8 cellular contexts compared by ENCODE assay signal in the genomic region with DNA sequence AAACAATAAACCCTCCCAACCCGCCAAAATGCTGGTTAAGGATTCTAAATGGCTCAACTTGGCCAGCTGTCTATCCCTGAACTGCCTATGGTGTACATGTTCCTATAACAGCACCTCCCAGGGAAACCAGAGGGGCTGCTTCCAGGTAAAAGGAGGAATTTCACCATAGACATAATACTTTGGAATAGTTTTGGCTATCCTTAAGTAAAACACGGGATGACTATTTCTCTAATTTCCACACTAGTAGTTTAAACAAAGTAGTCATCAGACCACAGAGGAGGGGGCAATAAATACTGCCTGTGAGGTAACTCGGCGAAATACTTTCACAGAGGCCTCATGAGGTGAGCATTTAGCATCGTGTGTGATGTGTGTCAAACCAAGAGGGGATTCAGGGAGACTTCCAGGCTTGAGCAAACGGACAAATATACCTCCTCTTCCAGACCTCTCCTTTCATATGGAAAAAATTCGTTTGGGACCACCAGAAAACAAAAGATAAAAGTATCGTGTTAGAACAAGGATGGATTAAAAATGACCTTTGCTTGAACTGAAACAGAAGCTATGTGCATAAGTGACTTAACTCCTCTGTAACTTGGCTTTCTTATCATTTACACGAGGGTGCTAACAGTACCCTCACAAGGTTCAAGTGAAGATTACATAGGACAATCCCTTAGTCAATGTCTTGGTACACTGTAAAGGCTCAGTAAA. TPM values are rescaled to one million over a fixed set of nuclear protein-coding genes. Genes with fewer than 3 reads are reported as not detected.
A peak's percentile ranks its signal among the peaks of the same experiment; 100 is the strongest.
DNase-seq lines count a peak whose midpoint lies in the region; ATAC-seq and TF ChIP-seq lines count a peak whose summit lies in the region.
"Had no signal": no experiment of that assay in that cellular context is flagged by ENCODE, and none has a peak within 500 bp of the region (broad histone marks: within the 10 kb centered on the region; RNA-seq: fewer than 3 reads in every experiment).

No MANE protein-coding gene starts in this region.

- no peak for TF ChIP-seq POLR2A in gastroesophageal sphincter (IDR thresholded peaks at IDR 0.05)
- TF ChIP-seq POLR2A in spleen (IDR thresholded peaks at IDR 0.05) = no peak

- no peak for TF ChIP-seq CTCF in HEK293 (tag by site-specific recombination; IDR thresholded peaks at IDR 0.05)
- no peak for TF ChIP-seq CTCF in WI38 (IDR thresholded peaks at IDR 0.05; ENCODE audit: low read depth, low read length)
- TF ChIP-seq CTCF in gastroesophageal sphincter (IDR thresholded peaks at IDR 0.05) = no peak
- no peak for TF ChIP-seq CTCF in spleen (IDR thresholded peaks at IDR 0.05 in 8 of 11, conservative IDR thresholded peaks at IDR 0.05 in 3 of 11)

- POLR2A ChIA-PET in HEK293 (lab: Yijun Ruan, JAX) = interaction anchor here (0.7 kb wide), 1 partner anchor 21 kb away, joined by 3 read pairs; no protein-coding TSS in a partner anchor

- intact Hi-C loops in spleen (cut with DNase I; ENCODE audit: low total_unique reads) (no loop called here), head of caudate nucleus (cut with DNase I) (loop anchor here (5.0 to 10.0 kb wide), 2 partner anchors 65 to 203 kb away; no protein-coding TSS in a partner anchor)

- DNase-seq in spleen (no peak), head of caudate nucleus (no peak), caudate nucleus (lab: John Stamatoyannopoulos, UW) (no peak)
- DNase-seq: activated gamma-delta T cell had no signal

- H3K36me3 ChIP-seq in HEK293 (ENCODE audit: control insufficient read depth in 2 of 2, insufficient read depth in 1 of 2, low read length in 2 of 2) (no peaks in the 10 kb centered on the region), gastroesophageal sphincter (no peaks in the 10 kb centered on the region), spleen (peaks cover 0 to 8% (median 0%) of the 10 kb centered on the region in 6 donors)

- TF ChIP-seq EP300 in gastroesophageal sphincter (IDR thresholded peaks at IDR 0.05) = no peak

- CTCF ChIA-PET in HEK293 (lab: Yijun Ruan, JAX) = interaction anchor here (0.6 to 1.5 kb wide), 3 partner anchors 35 to 465 kb away, joined by 3 to 4 read pairs (median 3); no protein-coding TSS in a partner anchor

- no peaks in the 10 kb centered on the region for H3K9me3 ChIP-seq in HEK293 (ENCODE audit: control insufficient read depth, insufficient read depth, low read depth, low read length)
- H3K9me3 ChIP-seq in gastroesophageal sphincter = no peaks in the 10 kb centered on the region
- H3K9me3 ChIP-seq in spleen = no peaks in the 10 kb centered on the region

- 52 to 54% methylated on average over 6 to 8 of the region's 9 CpGs for WGBS in gastroesophageal sphincter (ENCODE audit: low coverage in 1 of 2), 2 donors
- 68 to 78% (median 76%) methylated on average over 9 of the region's 9 CpGs for WGBS in spleen, 5 donors

- H3K27me3 ChIP-seq in gastroesophageal sphincter = peaks cover 5% of the 10 kb centered on the region
- no peaks in the 10 kb centered on the region for H3K27me3 ChIP-seq in spleen (replicated peaks in 1 of 7)

- H3K27ac ChIP-seq in HEK293 (ENCODE audit: extremely low read depth, low read depth, low read length) (no peak overlapping the region), gastroesophageal sphincter (peak overlapping the region; percentile 77 to 98 (median 98)), spleen (peak overlapping the region in 7 of 8 donors; percentile 96 to 100 (median 98)), caudate nucleus (ENCODE audit: low read depth, low read length) (no peak overlapping the region)

- H3K4me3 ChIP-seq in HEK293 (ENCODE audit: low read depth, low read length) (peak overlapping the region; percentile 86), WI38 (ENCODE audit: low read depth, low read length) (peak overlapping the region; percentile 92), gastroesophageal sphincter (peak overlapping the region; percentile 59 to 96), spleen (peak overlapping the region; percentile 88 to 100 (median 98))

- H3K4me1 ChIP-seq in HEK293 (ENCODE audit: control insufficient read depth, insufficient read depth, low read length) = peaks cover 4% of the 10 kb centered on the region; the same call in 1 of the 2 replicates
- peaks cover 0 to 21% (median 7%) of the 10 kb centered on the region in 3 donors for H3K4me1 ChIP-seq in gastroesophageal sphincter
- peaks cover 9 to 28% (median 21%) of the 10 kb centered on the region in 6 donors for H3K4me1 ChIP-seq in spleen

- no peak for ATAC-seq in gastroesophageal sphincter
- no peak for ATAC-seq in HG02870 (IDR thresholded peaks at IDR 0.05; ENCODE audit: unreplicated experiment)

TF ChIP-seq in HEK293, 187 proteins besides CTCF, POLR2A, EP300 and RAD21:
- TF ChIP-seq, protein P1, sequence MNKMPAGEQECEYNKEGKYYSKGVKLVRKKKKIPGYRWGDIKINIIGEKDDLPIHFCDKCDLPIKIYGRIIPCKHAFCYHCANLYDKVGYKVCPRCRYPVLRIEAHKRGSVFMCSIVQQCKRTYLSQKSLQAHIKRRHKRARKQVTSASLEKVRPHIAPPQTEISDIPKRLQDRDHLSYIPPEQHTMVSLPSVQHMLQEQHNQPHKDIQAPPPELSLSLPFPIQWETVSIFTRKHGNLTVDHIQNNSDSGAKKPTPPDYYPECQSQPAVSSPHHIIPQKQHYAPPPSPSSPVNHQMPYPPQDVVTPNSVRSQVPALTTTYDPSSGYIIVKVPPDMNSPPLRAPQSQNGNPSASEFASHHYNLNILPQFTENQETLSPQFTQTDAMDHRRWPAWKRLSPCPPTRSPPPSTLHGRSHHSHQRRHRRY (tag by site-specific recombination; IDR thresholded peaks at IDR 0.05) = no peak
- TF ChIP-seq ZNF394 (tag by site-specific recombination; IDR thresholded peaks at IDR 0.05; ENCODE audit: borderline replicate concordance) (no peak), ZNF341 (tag by site-specific recombination; IDR thresholded peaks at IDR 0.05; ENCODE audit: low read depth) (no peak), ZNF366 (tag by site-specific recombination; conservative IDR thresholded peaks at IDR 0.05) (no peak), REPIN1 (tag by site-specific recombination; IDR thresholded peaks at IDR 0.05; ENCODE audit: low read depth) (no peak), TCF7L2 (IDR thresholded peaks at IDR 0.05; ENCODE audit: borderline replicate concordance, low read depth, low read length) (no peak), HOXC10 (CRISPR knock-in tag; IDR thresholded peaks at IDR 0.05) (no peak), RBAK (tag by site-specific recombination; IDR thresholded peaks at IDR 0.05) (no peak), ZNF324 (tag by site-specific recombination; IDR thresholded peaks at IDR 0.05) (no peak), ZFP69B (tag by site-specific recombination; IDR thresholded peaks at IDR 0.05) (no peak), ZFP3 (tag by site-specific recombination; IDR thresholded peaks at IDR 0.05; ENCODE audit: low read depth) (no peak), ZNF10 (tag by site-specific recombination; IDR thresholded peaks at IDR 0.05) (no peak), ZNF146 (tag by site-specific recombination; IDR thresholded peaks at IDR 0.05) (no peak)

RNA-seq across cellular contexts. Expression of a gene that starts 1.0 kb away (rescaled TPM):
- total RNA-seq in gastroesophageal sphincter (10 to 100 TPM; 55.5 to 80.8 (median 68.4) TPM), spleen (10 to 100 TPM; 54.9 to 92.6 (median 66.2) TPM)
- 10 to 100 TPM; 19.3 to 27.5 (median 20.2) TPM for polyA plus RNA-seq in spleen

Comparison
In these comparisons a context has a peak if more than half of its experiments do, and no peak if none do; other contexts are left out.
1. H3K27ac ChIP-seq: peak in gastroesophageal sphincter (4 of 4) and spleen (7 of 8); none in HEK293 (single experiment) and caudate nucleus (single experiment).
2. Peak in every context shown above with its lines, with median percentiles within 50 percentile points of each other: H3K4me3 ChIP-seq.